ENCODE assay signal across 1 cellular context in genomic region chr16:77236063-77236511, GRCh38.
TF ChIP-seq lines count a peak whose summit lies in the region.

No MANE protein-coding gene starts in this region.

TF ChIP-seq in HepG2, 621 proteins besides CTCF, POLR2A, EP300 and RAD21 (continued from another document and continues in another):
- TF ChIP-seq, protein P1, sequence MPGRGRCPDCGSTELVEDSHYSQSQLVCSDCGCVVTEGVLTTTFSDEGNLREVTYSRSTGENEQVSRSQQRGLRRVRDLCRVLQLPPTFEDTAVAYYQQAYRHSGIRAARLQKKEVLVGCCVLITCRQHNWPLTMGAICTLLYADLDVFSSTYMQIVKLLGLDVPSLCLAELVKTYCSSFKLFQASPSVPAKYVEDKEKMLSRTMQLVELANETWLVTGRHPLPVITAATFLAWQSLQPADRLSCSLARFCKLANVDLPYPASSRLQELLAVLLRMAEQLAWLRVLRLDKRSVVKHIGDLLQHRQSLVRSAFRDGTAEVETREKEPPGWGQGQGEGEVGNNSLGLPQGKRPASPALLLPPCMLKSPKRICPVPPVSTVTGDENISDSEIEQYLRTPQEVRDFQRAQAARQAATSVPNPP (CRISPR knock-in tag; IDR thresholded peaks at IDR 0.05) = no peak
- TF ChIP-seq ZBTB25 (CRISPR knock-in tag; IDR thresholded peaks at IDR 0.05) (0 out of 2 replicates have a peak, but pooled peaks have one; percentile 59), ONECUT2 (CRISPR knock-in tag; IDR thresholded peaks at IDR 0.05) (no peak), DNMT3B (CRISPR knock-in tag; conservative IDR thresholded peaks at IDR 0.05) (0 out of 2 replicates have a peak, but pooled peaks have one; percentile 44), ZNF639 (CRISPR knock-in tag; conservative IDR thresholded peaks at IDR 0.05) (no peak), RCOR2 (CRISPR knock-in tag; IDR thresholded peaks at IDR 0.05) (no peak), BORCS8-MEF2B (CRISPR knock-in tag; IDR thresholded peaks at IDR 0.05) (peak; percentile 89), ZNF557 (CRISPR knock-in tag; IDR thresholded peaks at IDR 0.05) (no peak), SMARCE1 (IDR thresholded peaks at IDR 0.05; ENCODE audit: borderline replicate concordance) (no peak), SAFB2 (CRISPR knock-in tag; IDR thresholded peaks at IDR 0.05; ENCODE audit: borderline replicate concordance, low read depth) (no peak), PTBP1 (IDR thresholded peaks at IDR 0.05; ENCODE audit: low read depth, low read length, poor library complexity, severe bottlenecking) (no peak), ZNF704 (CRISPR knock-in tag; IDR thresholded peaks at IDR 0.05; ENCODE audit: borderline replicate concordance) (no peak), FUBP1 (CRISPR knock-in tag; IDR thresholded peaks at IDR 0.05; ENCODE audit: borderline replicate concordance) (no peak), ZNF292 (CRISPR knock-in tag; IDR thresholded peaks at IDR 0.05; ENCODE audit: borderline replicate concordance, low read depth) (no peak; the same call in 1 of the 2 replicates), ERF (CRISPR knock-in tag; IDR thresholded peaks at IDR 0.05) (peak; percentile 90), IRF2 (CRISPR knock-in tag; IDR thresholded peaks at IDR 0.05) (peak; percentile 93), MAFK (conservative IDR thresholded peaks at IDR 0.05 in 1 of 2, IDR thresholded peaks at IDR 0.05 in 1 of 2; ENCODE audit: low read length in 2 of 2) (no peak), RBAK (CRISPR knock-in tag; IDR thresholded peaks at IDR 0.05) (no peak), ATF1 (CRISPR knock-in tag; IDR thresholded peaks at IDR 0.05) (no peak)
- TF ChIP-seq, protein P2, sequence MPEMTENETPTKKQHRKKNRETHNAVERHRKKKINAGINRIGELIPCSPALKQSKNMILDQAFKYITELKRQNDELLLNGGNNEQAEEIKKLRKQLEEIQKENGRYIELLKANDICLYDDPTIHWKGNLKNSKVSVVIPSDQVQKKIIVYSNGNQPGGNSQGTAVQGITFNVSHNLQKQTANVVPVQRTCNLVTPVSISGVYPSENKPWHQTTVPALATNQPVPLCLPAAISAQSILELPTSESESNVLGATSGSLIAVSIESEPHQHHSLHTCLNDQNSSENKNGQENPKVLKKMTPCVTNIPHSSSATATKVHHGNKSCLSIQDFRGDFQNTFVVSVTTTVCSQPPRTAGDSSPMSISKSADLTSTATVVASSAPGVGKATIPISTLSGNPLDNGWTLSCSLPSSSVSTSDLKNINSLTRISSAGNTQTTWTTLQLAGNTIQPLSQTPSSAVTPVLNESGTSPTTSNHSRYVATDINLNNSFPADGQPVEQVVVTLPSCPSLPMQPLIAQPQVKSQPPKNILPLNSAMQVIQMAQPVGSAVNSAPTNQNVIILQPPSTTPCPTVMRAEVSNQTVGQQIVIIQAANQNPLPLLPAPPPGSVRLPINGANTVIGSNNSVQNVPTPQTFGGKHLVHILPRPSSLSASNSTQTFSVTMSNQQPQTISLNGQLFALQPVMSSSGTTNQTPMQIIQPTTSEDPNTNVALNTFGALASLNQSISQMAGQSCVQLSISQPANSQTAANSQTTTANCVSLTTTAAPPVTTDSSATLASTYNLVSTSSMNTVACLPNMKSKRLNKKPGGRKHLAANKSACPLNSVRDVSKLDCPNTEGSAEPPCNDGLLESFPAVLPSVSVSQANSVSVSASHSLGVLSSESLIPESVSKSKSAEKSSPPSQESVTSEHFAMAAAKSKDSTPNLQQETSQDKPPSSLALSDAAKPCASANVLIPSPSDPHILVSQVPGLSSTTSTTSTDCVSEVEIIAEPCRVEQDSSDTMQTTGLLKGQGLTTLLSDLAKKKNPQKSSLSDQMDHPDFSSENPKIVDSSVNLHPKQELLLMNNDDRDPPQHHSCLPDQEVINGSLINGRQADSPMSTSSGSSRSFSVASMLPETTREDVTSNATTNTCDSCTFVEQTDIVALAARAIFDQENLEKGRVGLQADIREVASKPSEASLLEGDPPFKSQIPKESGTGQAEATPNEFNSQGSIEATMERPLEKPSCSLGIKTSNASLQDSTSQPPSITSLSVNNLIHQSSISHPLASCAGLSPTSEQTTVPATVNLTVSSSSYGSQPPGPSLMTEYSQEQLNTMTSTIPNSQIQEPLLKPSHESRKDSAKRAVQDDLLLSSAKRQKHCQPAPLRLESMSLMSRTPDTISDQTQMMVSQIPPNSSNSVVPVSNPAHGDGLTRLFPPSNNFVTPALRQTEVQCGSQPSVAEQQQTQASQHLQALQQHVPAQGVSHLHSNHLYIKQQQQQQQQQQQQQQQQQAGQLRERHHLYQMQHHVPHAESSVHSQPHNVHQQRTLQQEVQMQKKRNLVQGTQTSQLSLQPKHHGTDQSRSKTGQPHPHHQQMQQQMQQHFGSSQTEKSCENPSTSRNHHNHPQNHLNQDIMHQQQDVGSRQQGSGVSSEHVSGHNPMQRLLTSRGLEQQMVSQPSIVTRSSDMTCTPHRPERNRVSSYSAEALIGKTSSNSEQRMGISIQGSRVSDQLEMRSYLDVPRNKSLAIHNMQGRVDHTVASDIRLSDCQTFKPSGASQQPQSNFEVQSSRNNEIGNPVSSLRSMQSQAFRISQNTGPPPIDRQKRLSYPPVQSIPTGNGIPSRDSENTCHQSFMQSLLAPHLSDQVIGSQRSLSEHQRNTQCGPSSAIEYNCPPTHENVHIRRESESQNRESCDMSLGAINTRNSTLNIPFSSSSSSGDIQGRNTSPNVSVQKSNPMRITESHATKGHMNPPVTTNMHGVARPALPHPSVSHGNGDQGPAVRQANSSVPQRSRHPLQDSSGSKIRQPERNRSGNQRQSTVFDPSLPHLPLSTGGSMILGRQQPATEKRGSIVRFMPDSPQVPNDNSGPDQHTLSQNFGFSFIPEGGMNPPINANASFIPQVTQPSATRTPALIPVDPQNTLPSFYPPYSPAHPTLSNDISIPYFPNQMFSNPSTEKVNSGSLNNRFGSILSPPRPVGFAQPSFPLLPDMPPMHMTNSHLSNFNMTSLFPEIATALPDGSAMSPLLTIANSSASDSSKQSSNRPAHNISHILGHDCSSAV (CRISPR knock-in tag; IDR thresholded peaks at IDR 0.05; ENCODE audit: borderline replicate concordance) = no peak
- TF ChIP-seq, protein P3, sequence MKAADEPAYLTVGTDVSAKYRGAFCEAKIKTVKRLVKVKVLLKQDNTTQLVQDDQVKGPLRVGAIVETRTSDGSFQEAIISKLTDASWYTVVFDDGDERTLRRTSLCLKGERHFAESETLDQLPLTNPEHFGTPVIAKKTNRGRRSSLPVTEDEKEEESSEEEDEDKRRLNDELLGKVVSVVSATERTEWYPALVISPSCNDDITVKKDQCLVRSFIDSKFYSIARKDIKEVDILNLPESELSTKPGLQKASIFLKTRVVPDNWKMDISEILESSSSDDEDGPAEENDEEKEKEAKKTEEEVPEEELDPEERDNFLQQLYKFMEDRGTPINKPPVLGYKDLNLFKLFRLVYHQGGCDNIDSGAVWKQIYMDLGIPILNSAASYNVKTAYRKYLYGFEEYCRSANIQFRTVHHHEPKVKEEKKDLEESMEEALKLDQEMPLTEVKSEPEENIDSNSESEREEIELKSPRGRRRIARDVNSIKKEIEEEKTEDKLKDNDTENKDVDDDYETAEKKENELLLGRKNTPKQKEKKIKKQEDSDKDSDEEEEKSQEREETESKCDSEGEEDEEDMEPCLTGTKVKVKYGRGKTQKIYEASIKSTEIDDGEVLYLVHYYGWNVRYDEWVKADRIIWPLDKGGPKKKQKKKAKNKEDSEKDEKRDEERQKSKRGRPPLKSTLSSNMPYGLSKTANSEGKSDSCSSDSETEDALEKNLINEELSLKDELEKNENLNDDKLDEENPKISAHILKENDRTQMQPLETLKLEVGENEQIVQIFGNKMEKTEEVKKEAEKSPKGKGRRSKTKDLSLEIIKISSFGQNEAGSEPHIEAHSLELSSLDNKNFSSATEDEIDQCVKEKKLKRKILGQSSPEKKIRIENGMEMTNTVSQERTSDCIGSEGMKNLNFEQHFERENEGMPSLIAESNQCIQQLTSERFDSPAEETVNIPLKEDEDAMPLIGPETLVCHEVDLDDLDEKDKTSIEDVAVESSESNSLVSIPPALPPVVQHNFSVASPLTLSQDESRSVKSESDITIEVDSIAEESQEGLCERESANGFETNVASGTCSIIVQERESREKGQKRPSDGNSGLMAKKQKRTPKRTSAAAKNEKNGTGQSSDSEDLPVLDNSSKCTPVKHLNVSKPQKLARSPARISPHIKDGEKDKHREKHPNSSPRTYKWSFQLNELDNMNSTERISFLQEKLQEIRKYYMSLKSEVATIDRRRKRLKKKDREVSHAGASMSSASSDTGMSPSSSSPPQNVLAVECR (CRISPR knock-in tag; IDR thresholded peaks at IDR 0.05; ENCODE audit: borderline replicate concordance) = no peak; the same call in 1 of the 2 replicates
- TF ChIP-seq, protein P4, sequence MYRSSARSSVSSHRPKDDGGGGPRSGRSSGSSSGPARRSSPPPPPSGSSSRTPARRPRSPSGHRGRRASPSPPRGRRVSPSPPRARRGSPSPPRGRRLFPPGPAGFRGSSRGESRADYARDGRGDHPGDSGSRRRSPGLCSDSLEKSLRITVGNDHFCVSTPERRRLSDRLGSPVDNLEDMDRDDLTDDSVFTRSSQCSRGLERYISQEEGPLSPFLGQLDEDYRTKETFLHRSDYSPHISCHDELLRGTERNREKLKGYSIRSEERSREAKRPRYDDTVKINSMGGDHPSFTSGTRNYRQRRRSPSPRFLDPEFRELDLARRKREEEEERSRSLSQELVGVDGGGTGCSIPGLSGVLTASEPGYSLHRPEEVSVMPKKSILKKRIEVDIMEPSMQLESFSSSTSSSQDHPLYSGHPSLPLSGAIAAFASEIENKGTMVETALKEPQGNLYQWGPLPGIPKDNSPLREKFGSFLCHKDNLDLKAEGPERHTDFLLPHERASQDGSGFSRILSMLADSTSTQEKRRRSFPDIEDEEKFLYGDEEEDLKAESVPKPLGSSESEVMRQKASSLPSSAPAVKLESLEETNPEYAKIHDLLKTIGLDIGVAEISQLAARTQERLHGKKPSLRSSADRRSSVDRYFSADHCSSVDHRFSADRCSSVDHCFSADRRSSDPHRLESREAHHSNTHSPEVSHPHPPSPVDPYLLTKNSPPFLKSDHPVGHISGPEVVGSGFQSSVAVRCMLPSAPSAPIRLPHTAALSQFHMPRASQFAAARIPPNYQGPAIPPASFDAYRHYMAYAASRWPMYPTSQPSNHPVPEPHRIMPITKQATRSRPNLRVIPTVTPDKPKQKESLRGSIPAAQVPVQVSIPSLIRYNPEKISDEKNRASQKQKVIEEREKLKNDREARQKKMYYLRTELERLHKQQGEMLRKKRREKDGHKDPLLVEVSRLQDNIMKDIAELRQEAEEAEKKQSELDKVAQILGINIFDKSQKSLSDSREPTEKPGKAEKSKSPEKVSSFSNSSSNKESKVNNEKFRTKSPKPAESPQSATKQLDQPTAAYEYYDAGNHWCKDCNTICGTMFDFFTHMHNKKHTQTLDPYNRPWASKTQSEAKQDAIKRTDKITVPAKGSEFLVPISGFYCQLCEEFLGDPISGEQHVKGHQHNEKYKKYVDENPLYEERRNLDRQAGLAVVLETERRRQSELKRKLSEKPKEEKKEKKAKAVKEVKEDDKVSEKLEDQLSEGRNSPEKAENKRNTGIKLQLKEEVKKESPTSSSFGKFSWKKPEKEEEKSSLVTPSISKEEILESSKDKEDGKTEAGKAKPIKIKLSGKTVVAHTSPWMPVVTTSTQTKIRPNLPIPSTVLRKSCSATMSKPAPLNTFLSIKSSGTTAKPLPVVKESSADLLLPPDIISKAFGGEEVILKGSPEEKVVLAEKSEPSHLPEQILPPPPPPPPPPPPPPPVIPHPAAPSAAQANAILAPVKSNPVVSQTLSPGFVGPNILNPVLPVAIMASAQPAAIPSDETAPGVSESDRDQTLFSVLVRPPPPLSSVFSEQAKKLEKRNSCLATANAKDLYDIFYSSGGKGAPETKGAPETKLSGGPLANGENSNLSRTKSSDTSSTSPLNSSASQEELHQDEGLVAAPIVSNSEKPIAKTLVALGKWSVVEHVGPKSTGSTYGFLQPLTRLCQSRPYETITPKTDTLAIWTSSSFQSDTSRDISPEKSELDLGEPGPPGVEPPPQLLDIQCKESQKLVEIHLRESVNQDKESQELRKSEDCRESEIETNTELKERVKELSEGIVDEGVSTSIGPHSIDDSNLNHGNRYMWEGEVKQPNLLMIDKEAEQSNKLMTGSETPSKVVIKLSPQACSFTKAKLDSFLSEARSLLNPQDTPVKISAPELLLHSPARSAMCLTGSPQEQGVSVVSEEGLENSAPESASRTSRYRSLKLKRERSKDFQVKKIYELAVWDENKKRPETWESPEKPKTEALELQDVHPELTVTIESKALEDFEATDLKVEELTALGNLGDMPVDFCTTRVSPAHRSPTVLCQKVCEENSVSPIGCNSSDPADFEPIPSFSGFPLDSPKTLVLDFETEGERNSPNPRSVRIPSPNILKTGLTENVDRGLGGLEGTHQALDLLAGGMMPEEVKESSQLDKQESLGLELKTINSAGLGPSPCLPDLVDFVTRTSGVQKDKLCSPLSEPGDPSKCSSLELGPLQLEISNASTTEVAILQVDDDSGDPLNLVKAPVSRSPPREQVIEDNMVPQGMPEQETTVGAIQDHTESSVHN (CRISPR knock-in tag; IDR thresholded peaks at IDR 0.05) = no peak
